19 cellular contexts compared by ENCODE assay signal in genomic region chr4:56730097-56730496, GRCh38. TPM values are rescaled to one million over a fixed set of nuclear protein-coding genes. Genes with fewer than 3 reads are reported as not detected.
DNase-seq lines count a peak whose midpoint lies in the region; ATAC-seq, FAIRE-seq and TF ChIP-seq lines count a peak whose summit lies in the region.
"Had no signal": no experiment of that assay in that cellular context is flagged by ENCODE, and none has a peak within 500 bp of the region (broad histone marks: within the 10 kb centered on the region; RNA-seq: fewer than 3 reads in every experiment).

No MANE protein-coding gene starts in this region.

- 12% methylated on average over 5 of the region's 5 CpGs for WGBS in K562 (ENCODE audit: insufficient coverage, low coverage, missing lambda C conversion rate)

- POLR2A ChIA-PET in activated CD8-positive, alpha-beta T cell treated with anti-CD3 and anti-CD28 coated beads for 36 hours (lab: Charles Lee), result interaction anchor here (0.6 kb wide), 1 partner anchor 62 kb away, joined by 4 read pairs; no protein-coding TSS in a partner anchor
- POLR2A ChIA-PET in activated CD8-positive, alpha-beta T cell treated with anti-CD3 and anti-CD28 coated beads, Interleukin-2, amount 10 ng/mL, durations not matched to agents 7 days and 5 days (lab: Charles Lee), result no interaction called here
- POLR2A ChIA-PET in K562 (lab: Yijun Ruan, JAX), result no interaction called here

- no peak overlapping the region for H3K4me3 Mint-ChIP-seq in activated CD8-positive, alpha-beta T cell treated with anti-CD3 and anti-CD28 coated beads for 36 hours
- H3K4me3 Mint-ChIP-seq in activated CD8-positive, alpha-beta T cell treated with anti-CD3 and anti-CD28 coated beads, Interleukin-2, amount 10 ng/mL, durations not matched to agents 7 days and 5 days, result no peak overlapping the region
- H3K4me3 Mint-ChIP-seq: CD14-positive monocyte; CD8-positive, alpha-beta T cell; GM23338 had no signal

- TF ChIP-seq EP300 in K562 (IDR thresholded peaks at IDR 0.05; ENCODE audit: low read length), result no peak

- H3K4me1 Mint-ChIP-seq in activated CD8-positive, alpha-beta T cell treated with anti-CD3 and anti-CD28 coated beads for 36 hours (ENCODE audit: low read depth), result no peaks in the 10 kb centered on the region
- no peaks in the 10 kb centered on the region for H3K4me1 Mint-ChIP-seq in activated CD8-positive, alpha-beta T cell treated with anti-CD3 and anti-CD28 coated beads, Interleukin-2, amount 10 ng/mL, durations not matched to agents 7 days and 5 days (ENCODE audit: low read depth)

- CTCF ChIA-PET in activated CD8-positive, alpha-beta T cell treated with anti-CD3 and anti-CD28 coated beads for 36 hours (lab: Charles Lee), result no interaction called here
- CTCF ChIA-PET in activated CD8-positive, alpha-beta T cell treated with anti-CD3 and anti-CD28 coated beads, Interleukin-2, amount 10 ng/mL, durations not matched to agents 7 days and 5 days (lab: Charles Lee), result no interaction called here
- CTCF ChIA-PET in K562 (lab: Yijun Ruan, JAX; ENCODE audit: low intra/inter-chr PET ratio), result no interaction called here

- BruUV-seq in K562 (replicated peaks; lab: Mats Ljungman, UMichigan), result no TSS peak

- no peak overlapping the region for H3K27ac Mint-ChIP-seq in activated CD8-positive, alpha-beta T cell treated with anti-CD3 and anti-CD28 coated beads for 36 hours
- H3K27ac Mint-ChIP-seq in activated CD8-positive, alpha-beta T cell treated with anti-CD3 and anti-CD28 coated beads, Interleukin-2, amount 10 ng/mL, durations not matched to agents 7 days and 5 days, result no peak overlapping the region
- H3K27ac Mint-ChIP-seq: CD8-positive, alpha-beta T cell; GM23338 had no signal

- FAIRE-seq in K562 (lab: Jason Lieb, UNC), result no peak
- FAIRE-seq: G401.6, GM12891 had no signal

- TF ChIP-seq POLR2A in K562 (conservative IDR thresholded peaks at IDR 0.05), result no peak

- no peaks in the 10 kb centered on the region for H3K9me3 ChIP-seq in K562 (replicated peaks; ENCODE audit: control insufficient read depth, insufficient read depth, low read depth, low read length)

- DNase-seq in DMS53 (lab: John Stamatoyannopoulos, UW) (peak; percentile 8), DMS53 treated with DMSO at 0.1 percent for 48 hours (lab: John Stamatoyannopoulos, UW; ENCODE audit: unreplicated experiment) (no peak), K562 (ENCODE audit: extremely low read depth in 1 of 4, low spot score in 3 of 4) (no peak), cortex of kidney (lab: John Stamatoyannopoulos, UW) (no peak), cerebellar cortex (ENCODE audit: low spot score) (no peak)
- peak; percentile 14 for DNase-seq in activated CD8-positive, alpha-beta T cell treated with anti-CD3 and anti-CD28 coated beads for 36 hours
- DNase-seq in activated CD8-positive, alpha-beta T cell treated with anti-CD3 and anti-CD28 coated beads, Interleukin-2, amount 10 ng/mL, durations not matched to agents 7 days and 5 days, result no peak
- peak; percentile 27 for DNase-seq in stimulated activated CD8-positive, alpha-beta memory T cell treated with anti-CD3 and anti-CD28 coated beads, Interleukin-4, amount 100 ng/mL, for 48 hours
- DNase-seq: CD8-positive, alpha-beta T cell; COR-L47; DMS79 treated with DMSO at 0.1 percent for 48 hours; EL; H7 had no signal

- in situ Hi-C loops in K562 (cut with MboI), result no loop called here

- no peaks in the 10 kb centered on the region for H3K27me3 Mint-ChIP-seq in activated CD8-positive, alpha-beta T cell treated with anti-CD3 and anti-CD28 coated beads for 36 hours
- H3K27me3 Mint-ChIP-seq in activated CD8-positive, alpha-beta T cell treated with anti-CD3 and anti-CD28 coated beads, Interleukin-2, amount 10 ng/mL, durations not matched to agents 7 days and 5 days (ENCODE audit: low read depth), result no peaks in the 10 kb centered on the region

- no peak for TF ChIP-seq CTCF in activated CD8-positive, alpha-beta T cell treated with anti-CD3 and anti-CD28 coated beads for 36 hours (IDR thresholded peaks at IDR 0.05)
- TF ChIP-seq CTCF in K562 (IDR thresholded peaks at IDR 0.05 in 2 of 3, conservative IDR thresholded peaks at IDR 0.05 in 1 of 3; ENCODE audit: insufficient read depth in 2 of 3, low read depth in 1 of 3, low read length in 3 of 3), result no peak

- H3K9ac ChIP-seq in K562 (ENCODE audit: insufficient read depth in 1 of 2, low read depth in 2 of 2, low read length in 2 of 2), result no peak overlapping the region

- no peaks in the 10 kb centered on the region for H3K36me3 Mint-ChIP-seq in activated CD8-positive, alpha-beta T cell treated with anti-CD3 and anti-CD28 coated beads for 36 hours (ENCODE audit: low read depth)
- no peaks in the 10 kb centered on the region for H3K36me3 Mint-ChIP-seq in activated CD8-positive, alpha-beta T cell treated with anti-CD3 and anti-CD28 coated beads, Interleukin-2, amount 10 ng/mL, durations not matched to agents 7 days and 5 days (ENCODE audit: low read depth)
- H3K36me3 Mint-ChIP-seq: CD14-positive monocyte; CD8-positive, alpha-beta T cell had no signal

- no peaks in the 10 kb centered on the region for H3K9me1 ChIP-seq in K562 (ENCODE audit: control insufficient read depth, insufficient read depth, low read length)

- H3K79me2 ChIP-seq in K562 (ENCODE audit: control insufficient read depth, insufficient read depth, low read length), result no peaks in the 10 kb centered on the region

- peaks cover 3 to 7% of the 10 kb centered on the region in 2 experiments; a peak in 2 of 5 replicates for H3K27me3 ChIP-seq in K562 (ENCODE audit: control insufficient read depth in 2 of 2, insufficient read depth in 2 of 2, low read length in 2 of 2)

- H4K20me1 ChIP-seq in K562 (replicated peaks; ENCODE audit: control insufficient read depth, insufficient read depth, low read length), result no peaks in the 10 kb centered on the region

- no peak overlapping the region for H3K27ac ChIP-seq in K562 (ENCODE audit: extremely low read depth, low read depth, low read length)

- H3K4me2 ChIP-seq in K562 (ENCODE audit: insufficient read depth, low read length), result no peak overlapping the region
- H3K4me2 ChIP-seq: GM23338 had no signal

- intact Hi-C loops in activated CD8-positive, alpha-beta T cell treated with anti-CD3 and anti-CD28 coated beads for 36 hours (cut with micrococcal nuclease), result no loop called here
- intact Hi-C loops in K562 (cut with micrococcal nuclease), result no loop called here

- ATAC-seq in activated CD8-positive, alpha-beta T cell treated with anti-CD3 and anti-CD28 coated beads for 36 hours, result no peak
- ATAC-seq in activated CD8-positive, alpha-beta T cell treated with anti-CD3 and anti-CD28 coated beads, Interleukin-2, amount 10 ng/mL, durations not matched to agents 7 days and 5 days, result no peak
- ATAC-seq in K562, result no peak
- ATAC-seq: CD8-positive, alpha-beta T cell; GM23338 had no signal

- peaks cover 5 to 8% of the 10 kb centered on the region in 2 experiments; a peak in 3 of 5 replicates for H3K4me1 ChIP-seq in K562 (replicated peaks in 1 of 2; ENCODE audit: control insufficient read depth in 2 of 2, insufficient read depth in 2 of 2, low read length in 2 of 2)

- H3K4me3 ChIP-seq in K562, result no peak overlapping the region
- H3K4me3 ChIP-seq: GM23338 had no signal

- H3K9me3 Mint-ChIP-seq in activated CD8-positive, alpha-beta T cell treated with anti-CD3 and anti-CD28 coated beads for 36 hours, result no peaks in the 10 kb centered on the region
- H3K9me3 Mint-ChIP-seq in activated CD8-positive, alpha-beta T cell treated with anti-CD3 and anti-CD28 coated beads, Interleukin-2, amount 10 ng/mL, durations not matched to agents 7 days and 5 days (ENCODE audit: insufficient read depth), result no peaks in the 10 kb centered on the region
- H3K9me3 Mint-ChIP-seq: CD8-positive, alpha-beta T cell; GM23338 had no signal

- TF ChIP-seq RAD21 in K562 (CRISPR knock-in tag; conservative IDR thresholded peaks at IDR 0.05 in 1 of 2, IDR thresholded peaks at IDR 0.05 in 1 of 2), result no peak

- no peaks in the 10 kb centered on the region for H3K36me3 ChIP-seq in K562 (ENCODE audit: control insufficient read depth, insufficient read depth, low read length)

- H2AFZ ChIP-seq in K562 (ENCODE audit: low read depth, low read length), result no peak overlapping the region
- H2AFZ ChIP-seq: GM23338 had no signal

TF ChIP-seq in K562, 482 proteins besides CTCF, POLR2A, EP300 and RAD21:
- TF ChIP-seq TAL1 (IDR thresholded peaks at IDR 0.05), result no peak
- no peak for TF ChIP-seq ZNF561 (CRISPR knock-in tag; conservative IDR thresholded peaks at IDR 0.05)
- TF ChIP-seq PKNOX1 (IDR thresholded peaks at IDR 0.05), result 0 out of 2 replicates have a peak, but pooled peaks have one; percentile 13
TF ChIP-seq in K562: peak in this region for 1.

RNA-seq across cellular contexts. Expression of gene HOPX, which starts 49.0 kb away (rescaled TPM):
- 10 to 100 TPM; 55.8 to 58.7 TPM for total RNA-seq in activated CD8-positive, alpha-beta T cell treated with anti-CD3 and anti-CD28 coated beads for 36 hours
- total RNA-seq in activated CD8-positive, alpha-beta T cell treated with anti-CD3 and anti-CD28 coated beads, Interleukin-2, amount 10 ng/mL, durations not matched to agents 7 days and 5 days, result 10 to 100 TPM; 63.6 to 67.4 TPM
- not detected in 2 replicates for total RNA-seq in K562 (2011; cell fraction: chromatin; rRNA removed; ENCODE audit: low replicate concordance)
- total RNA-seq in K562 (2011; cell fraction: nucleolus; rRNA removed), result not detected in 2 replicates
- not detected in 2 replicates for total RNA-seq in K562 (2011; cell fraction: nucleoplasm; rRNA removed)
- not detected in 2 replicates for total RNA-seq in K562 (2014; rRNA removed)
- total RNA-seq in K562 (2014; rRNA removed; fragmentation: Illumina TruSeq; extraction: Trizol), result not detected in 2 replicates
- not detected in 2 replicates for total RNA-seq in K562 (2015; rRNA removed; fragmentation: Illumina TruSeq; extraction: Trizol)
- total RNA-seq in K562 (2021), result 0.24 and 0.27 TPM in 2 replicates
- polyA plus RNA-seq in K562 (2011; rRNA removed), result not detected in 2 replicates
- not detected in 2 replicates for polyA plus RNA-seq in K562 (2011; cell fraction: cytosol; rRNA removed)
- polyA plus RNA-seq in K562 (2011; cell fraction: nucleus; rRNA removed), result not detected in 2 replicates
- not detected in 2 replicates for polyA plus RNA-seq in K562 (2012)
- not detected in 2 replicates for polyA plus RNA-seq in K562 (2014; fragmentation: Illumina TruSeq; extraction: Trizol)
- polyA plus RNA-seq in K562 (2014; fragmentation: Nextera tagmentation; extraction: Ambion mirVana), result not detected
- not detected in 2 replicates for polyA plus RNA-seq in K562 (2014; rRNA removed)
- polyA minus RNA-seq in K562 (2011; rRNA and poly(A)+ RNA removed), result not detected in 2 replicates
- not detected in 2 replicates for polyA minus RNA-seq in K562 (2011; cell fraction: cytosol; rRNA and poly(A)+ RNA removed)
- polyA minus RNA-seq in K562 (2011; cell fraction: nucleus; rRNA and poly(A)+ RNA removed), result not detected in 2 replicates
- total RNA-seq: A673, GM23338, H7 had no signal
- polyA plus RNA-seq: BJ, GM23338 had no signal

Comparison
In these comparisons a context has a peak if more than half of its experiments do, and no peak if none do; other contexts are left out.
1. DNase-seq: peak in DMS53 (single experiment), activated CD8-positive, alpha-beta T cell treated with anti-CD3 and anti-CD28 coated beads for 36 hours (single experiment) and stimulated activated CD8-positive, alpha-beta memory T cell treated with anti-CD3 and anti-CD28 coated beads, Interleukin-4, amount 100 ng/mL, for 48 hours (single experiment); none in DMS53 treated with DMSO at 0.1 percent for 48 hours (single experiment), activated CD8-positive, alpha-beta T cell treated with anti-CD3 and anti-CD28 coated beads, Interleukin-2, amount 10 ng/mL, durations not matched to agents 7 days and 5 days (single experiment), K562 (0 of 4), cortex of kidney (single experiment) and cerebellar cortex (single experiment).
2. RNA of gene HOPX, which starts 49.0 kb away (total RNA-seq): 63.6 to 67.4 TPM in activated CD8-positive, alpha-beta T cell treated with anti-CD3 and anti-CD28 coated beads, Interleukin-2, amount 10 ng/mL, durations not matched to agents 7 days and 5 days and 55.8 to 58.7 TPM in activated CD8-positive, alpha-beta T cell treated with anti-CD3 and anti-CD28 coated beads for 36 hours; 0.24 to 0.27 TPM in K562; every median in the first group is over 10 times any median in the second.